ENCODE assay signal across 9 cellular contexts in genomic region chr18:63177822-63178525, GRCh38.
DNase-seq lines count a peak whose midpoint lies in the region; ATAC-seq lines count a peak whose summit lies in the region.
"Had no signal": no experiment of that assay in that cellular context is flagged by ENCODE, and none has a peak within 500 bp of the region (broad histone marks: within the 10 kb centered on the region; RNA-seq: fewer than 3 reads in every experiment).

No MANE protein-coding gene starts in this region.

- H3K27ac ChIP-seq in HUES48 (ENCODE audit: low read depth, low read length) (peak overlapping the region; percentile 7), SK-N-MC (peak overlapping the region; percentile 67)
- H3K27ac ChIP-seq: right lobe of liver had no signal

- no peak overlapping the region for H3K4me3 Mint-ChIP-seq in stimulated activated memory B cell treated with anti-CD40 and anti-IgM and Interleukin-4, amounts not matched to agents 10 μg/mL and 1 μg/mL and 100 μg/mL, for 72 hours

- no peak for DNase-seq in SK-N-MC (ENCODE audit: low read depth, low spot score)
- peak; percentile 59 for DNase-seq in left ventricle myocardium superior
- no peak for DNase-seq in D341Med (ENCODE audit: low spot score)
- no peak for DNase-seq in NCI-H128 (lab: John Stamatoyannopoulos, UW; ENCODE audit: unreplicated experiment)
- DNase-seq in T-helper 9 cell, result no peak
- DNase-seq: right lobe of liver had no signal

- peaks cover 89% of the 10 kb centered on the region for H3K4me1 Mint-ChIP-seq in stimulated activated memory B cell treated with anti-CD40 and anti-IgM and Interleukin-4, amounts not matched to agents 10 μg/mL and 1 μg/mL and 100 μg/mL, for 72 hours

- peaks cover 48% of the 10 kb centered on the region for H3K36me3 Mint-ChIP-seq in stimulated activated memory B cell treated with anti-CD40 and anti-IgM and Interleukin-4, amounts not matched to agents 10 μg/mL and 1 μg/mL and 100 μg/mL, for 72 hours

- H3K27me3 ChIP-seq in HUES48 (ENCODE audit: control insufficient read depth, insufficient read depth, low read length), result no peaks in the 10 kb centered on the region
- H3K27me3 ChIP-seq: right lobe of liver had no signal

- H3K4me1 ChIP-seq in HUES48 (ENCODE audit: control insufficient read depth, insufficient read depth, low read length), result peaks cover 7% of the 10 kb centered on the region
- H3K4me1 ChIP-seq: right lobe of liver had no signal

- H3K9ac ChIP-seq in HUES48 (ENCODE audit: low read depth, low read length) (no peak overlapping the region), SK-N-MC (ENCODE audit: insufficient read length) (no peak overlapping the region)

- H3K27ac Mint-ChIP-seq in stimulated activated memory B cell treated with anti-CD40 and anti-IgM and Interleukin-4, amounts not matched to agents 10 μg/mL and 1 μg/mL and 100 μg/mL, for 72 hours, result peak overlapping the region; percentile 75

- peak; percentile 58 for ATAC-seq in left ventricle myocardium superior
- no peak for ATAC-seq in stimulated activated memory B cell treated with anti-CD40 and anti-IgM and Interleukin-4, amounts not matched to agents 10 μg/mL and 1 μg/mL and 100 μg/mL, for 72 hours
- ATAC-seq in HG02884 (IDR thresholded peaks at IDR 0.05; ENCODE audit: unreplicated experiment), result no peak
- ATAC-seq: right lobe of liver had no signal

- no peak overlapping the region for H3K4me3 ChIP-seq in HUES48 (ENCODE audit: low read depth, low read length)
- peak overlapping the region; percentile 49 for H3K4me3 ChIP-seq in SK-N-MC
- H3K4me3 ChIP-seq: right lobe of liver had no signal

- H3K36me3 ChIP-seq in HUES48 (ENCODE audit: control insufficient read depth, insufficient read depth, low read length) (no peaks in the 10 kb centered on the region), SK-N-MC (ENCODE audit: insufficient read depth, low read length) (no peaks in the 10 kb centered on the region)
- H3K36me3 ChIP-seq: right lobe of liver had no signal

- intact Hi-C loops in left ventricle myocardium superior (cut with micrococcal nuclease), result no loop called here

- H3K27me3 Mint-ChIP-seq in stimulated activated memory B cell treated with anti-CD40 and anti-IgM and Interleukin-4, amounts not matched to agents 10 μg/mL and 1 μg/mL and 100 μg/mL, for 72 hours, result no peaks in the 10 kb centered on the region

- no peaks in the 10 kb centered on the region for H3K9me3 ChIP-seq in HUES48 (ENCODE audit: control insufficient read depth, insufficient read depth, low read length)
- no peaks in the 10 kb centered on the region for H3K9me3 ChIP-seq in SK-N-MC (ENCODE audit: low read depth, low read length)
- H3K9me3 ChIP-seq: right lobe of liver had no signal

- H3K9me3 Mint-ChIP-seq in stimulated activated memory B cell treated with anti-CD40 and anti-IgM and Interleukin-4, amounts not matched to agents 10 μg/mL and 1 μg/mL and 100 μg/mL, for 72 hours, result peaks cover 3% of the 10 kb centered on the region
